ENCODE assay signal across 28 cellular contexts in the genomic region with DNA sequence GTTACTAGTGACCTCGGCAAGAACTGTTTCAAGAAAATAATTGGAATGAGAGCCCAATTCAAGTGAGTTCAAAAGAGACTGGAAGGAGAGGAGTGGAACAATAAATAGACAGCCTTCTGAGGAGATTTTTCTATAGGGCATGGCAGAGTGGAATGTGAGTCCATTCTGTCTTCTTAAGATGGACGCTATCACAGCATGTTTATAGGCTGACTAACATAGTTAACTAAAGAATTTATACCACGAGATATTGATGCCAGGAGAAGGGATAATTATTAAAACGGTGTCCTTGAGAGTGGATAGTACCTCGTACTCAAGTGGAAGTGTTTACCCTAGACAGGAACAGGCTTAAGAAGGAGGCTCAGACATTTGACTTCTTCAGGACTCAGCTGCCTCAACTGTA.
DNase-seq lines count a peak whose midpoint lies in the region; ATAC-seq and TF ChIP-seq lines count a peak whose summit lies in the region.
"Had no signal": no experiment of that assay in that cellular context is flagged by ENCODE, and none has a peak within 500 bp of the region (broad histone marks: within the 10 kb centered on the region; RNA-seq: fewer than 3 reads in every experiment).

No MANE protein-coding gene starts in this region.

- H3K9me3 Mint-ChIP-seq in Caco-2 (ENCODE audit: unreplicated experiment) (no peaks in the 10 kb centered on the region), immature natural killer cell (no peaks in the 10 kb centered on the region)
- H3K9me3 Mint-ChIP-seq: activated CD4-positive, alpha-beta T cell treated with anti-CD3 and anti-CD28 coated beads, Interleukin-2, amount 10 ng/mL, durations not matched to agents 24 days and 14 days; activated T-cell treated with anti-CD3 and anti-CD28 coated beads, Interleukin-2, amount 50 U/mL, for 4 hours; stimulated activated naive CD8-positive, alpha-beta T cell treated with anti-CD3 and anti-CD28 coated beads, Interleukin-15, amount 100 ng/mL, for 72 hours had no signal

- no peak for ATAC-seq in HG02642 (IDR thresholded peaks at IDR 0.05; ENCODE audit: poor library complexity, unreplicated experiment)
- ATAC-seq: activated T-cell treated with anti-CD3 and anti-CD28 coated beads, Interleukin-2, amount 50 U/mL, for 4 hours; foreskin keratinocyte; heart left ventricle; left colon; Panc1; stimulated activated naive CD8-positive, alpha-beta T cell treated with anti-CD3 and anti-CD28 coated beads, Interleukin-15, amount 100 ng/mL, for 72 hours had no signal

- DNase-seq in Caco-2 (no peak), hepatocyte (ENCODE audit: low spot score) (no peak), renal cortical epithelial cell (ENCODE audit: low read depth) (peak; percentile 43), immature natural killer cell (no peak)
- no peak for DNase-seq in activated effector memory CD4-positive, alpha-beta T cell treated with anti-CD3 and anti-CD28 coated beads, Interleukin-2, amount 50 U/mL, for 16 hours
- DNase-seq in activated T-cell treated with anti-CD3 and anti-CD28 coated beads, Interleukin-2, amount 50 U/mL, for 1 hour: no peak
- DNase-seq: activated CD4-positive, alpha-beta T cell treated with anti-CD3 and anti-CD28 coated beads, Interleukin-2, amount 10 ng/mL, durations not matched to agents 24 days and 14 days; activated T-cell treated with anti-CD3 and anti-CD28 coated beads, Interleukin-2, amount 50 U/mL, for 4 hours; DMS53; effector memory CD4-positive, alpha-beta T cell; foreskin keratinocyte; heart left ventricle; left colon; mesendoderm; NCI-H1694; NCI-H2171; NCI-H524; NK-92 treated with Interleukin-12 subunit alpha and Interleukin-12 subunit beta, amount 100 ng/mL, for 24 hours; nucleus accumbens; SIG-M5; stimulated activated CD8-positive, alpha-beta memory T cell treated with anti-CD3 and anti-CD28 coated beads, Interleukin-4, amount 100 ng/mL, for 48 hours; stimulated activated naive CD8-positive, alpha-beta T cell treated with anti-CD3 and anti-CD28 coated beads, Interleukin-15, amount 100 ng/mL, for 72 hours; tibial artery had no signal

- H3K4me2 ChIP-seq in OCI-LY3 (ENCODE audit: low read length): no peak overlapping the region
- peak overlapping the region; percentile 10 for H3K4me2 ChIP-seq in hepatocyte
- H3K4me2 ChIP-seq: BLaER1 had no signal

- no peaks in the 10 kb centered on the region for H3K36me3 ChIP-seq in Caco-2 (ENCODE audit: control insufficient read depth, insufficient read depth, low read length)
- no peaks in the 10 kb centered on the region for H3K36me3 ChIP-seq in OCI-LY3 (replicated peaks; ENCODE audit: low read depth, low read length)
- no peaks in the 10 kb centered on the region for H3K36me3 ChIP-seq in hepatocyte (replicated peaks; ENCODE audit: insufficient read depth, low read depth)
- H3K36me3 ChIP-seq: BLaER1, heart left ventricle, tibial artery had no signal

- H3K4me1 Mint-ChIP-seq in Caco-2 (ENCODE audit: low read depth, unreplicated experiment) (peaks cover 8% of the 10 kb centered on the region), immature natural killer cell (no peaks in the 10 kb centered on the region)
- H3K4me1 Mint-ChIP-seq: activated CD4-positive, alpha-beta T cell treated with anti-CD3 and anti-CD28 coated beads, Interleukin-2, amount 10 ng/mL, durations not matched to agents 24 days and 14 days; stimulated activated naive CD8-positive, alpha-beta T cell treated with anti-CD3 and anti-CD28 coated beads, Interleukin-15, amount 100 ng/mL, for 72 hours had no signal

- BruUV-seq in Caco-2 (replicated peaks; lab: Mats Ljungman, UMichigan): no TSS peak

- H3K4me3 ChIP-seq in Caco-2 (ENCODE audit: low read depth, low read length): no peak overlapping the region
- H3K4me3 ChIP-seq in OCI-LY3 (ENCODE audit: low read length): no peak overlapping the region
- no peak overlapping the region for H3K4me3 ChIP-seq in hepatocyte
- H3K4me3 ChIP-seq: BLaER1, heart left ventricle, skin epidermis, tibial artery had no signal

- H2AFZ ChIP-seq in OCI-LY3 (ENCODE audit: low read depth, low read length): 0 out of 2 replicates have a peak overlapping the region, but pooled peaks have one; percentile 36
- H2AFZ ChIP-seq in hepatocyte: no peak overlapping the region

- H3K9me2 ChIP-seq in hepatocyte (replicated peaks; ENCODE audit: insufficient read depth): no peaks in the 10 kb centered on the region

- H3K27ac Mint-ChIP-seq in Caco-2 (ENCODE audit: unreplicated experiment) (peak overlapping the region; percentile 11), immature natural killer cell (no peak overlapping the region)
- H3K27ac Mint-ChIP-seq: activated CD4-positive, alpha-beta T cell treated with anti-CD3 and anti-CD28 coated beads, Interleukin-2, amount 10 ng/mL, durations not matched to agents 24 days and 14 days; stimulated activated naive CD8-positive, alpha-beta T cell treated with anti-CD3 and anti-CD28 coated beads, Interleukin-15, amount 100 ng/mL, for 72 hours had no signal

- H3K4me3 Mint-ChIP-seq in Caco-2 (ENCODE audit: unreplicated experiment): no peak overlapping the region
- H3K4me3 Mint-ChIP-seq in immature natural killer cell: no peak overlapping the region
- H3K4me3 Mint-ChIP-seq: activated CD4-positive, alpha-beta T cell treated with anti-CD3 and anti-CD28 coated beads, Interleukin-2, amount 10 ng/mL, durations not matched to agents 24 days and 14 days; activated T-cell treated with anti-CD3 and anti-CD28 coated beads, Interleukin-2, amount 50 U/mL, for 4 hours; stimulated activated naive CD8-positive, alpha-beta T cell treated with anti-CD3 and anti-CD28 coated beads, Interleukin-15, amount 100 ng/mL, for 72 hours had no signal

- H3K36me3 Mint-ChIP-seq in Caco-2 (ENCODE audit: insufficient read depth, unreplicated experiment) (no peaks in the 10 kb centered on the region), immature natural killer cell (no peaks in the 10 kb centered on the region)

- H3K79me2 ChIP-seq in OCI-LY3 (ENCODE audit: low read length): no peaks in the 10 kb centered on the region
- no peaks in the 10 kb centered on the region for H3K79me2 ChIP-seq in hepatocyte

- POLR2A ChIA-PET in Caco-2 (lab: Charles Lee): no interaction called here

- H3K4me1 ChIP-seq in Caco-2 (no peaks in the 10 kb centered on the region), OCI-LY3 (ENCODE audit: low read length) (peaks cover 21% of the 10 kb centered on the region), hepatocyte (ENCODE audit: insufficient read depth) (peaks cover 5% of the 10 kb centered on the region)
- H3K4me1 ChIP-seq: BLaER1, foreskin keratinocyte, heart left ventricle, tibial artery had no signal

- intact Hi-C loops in Caco-2 (cut with micrococcal nuclease; ENCODE audit: unreplicated experiment): no loop called here

- H3K9ac ChIP-seq in OCI-LY3 (ENCODE audit: low read length): no peak overlapping the region
- H3K9ac ChIP-seq: BLaER1 had no signal

- 69% methylated on average over 5 of the region's 5 CpGs for WGBS in hepatocyte (ENCODE audit: low lambda C conversion rate, missing lambda C conversion rate)

- H3K27ac ChIP-seq in OCI-LY3 (ENCODE audit: low read length) (no peak overlapping the region), hepatocyte (peak overlapping the region; percentile 87)
- H3K27ac ChIP-seq: BLaER1, foreskin keratinocyte, heart left ventricle, skin epidermis, tibial artery had no signal

- CTCF ChIA-PET in Caco-2 (lab: Charles Lee): no interaction called here

- H4K20me1 ChIP-seq in OCI-LY3 (ENCODE audit: insufficient read depth, low read length): no peaks in the 10 kb centered on the region
- H4K20me1 ChIP-seq in hepatocyte (ENCODE audit: insufficient read depth, poor library complexity, severe bottlenecking): no peaks in the 10 kb centered on the region
- H4K20me1 ChIP-seq: BLaER1 had no signal

- H3K9me3 ChIP-seq in Caco-2: no peaks in the 10 kb centered on the region
- no peaks in the 10 kb centered on the region for H3K9me3 ChIP-seq in OCI-LY3 (ENCODE audit: insufficient read depth, low read length)
- H3K9me3 ChIP-seq in hepatocyte (ENCODE audit: low read depth): no peaks in the 10 kb centered on the region
- H3K9me3 ChIP-seq: BLaER1, heart left ventricle, tibial artery had no signal

- TF ChIP-seq CTCF in Caco-2 (IDR thresholded peaks at IDR 0.05; ENCODE audit: insufficient read depth in 1 of 2, low read depth in 1 of 2, low read length in 1 of 2, severe bottlenecking in 1 of 2, unreplicated experiment in 1 of 2) (no peak), OCI-LY3 (IDR thresholded peaks at IDR 0.05; ENCODE audit: low read depth, low read length) (no peak), hepatocyte (IDR thresholded peaks at IDR 0.05; ENCODE audit: poor library complexity) (no peak)

- H3K27me3 ChIP-seq in Caco-2 (replicated peaks; ENCODE audit: control insufficient read depth, insufficient read depth, low read length): no peaks in the 10 kb centered on the region
- H3K27me3 ChIP-seq in OCI-LY3 (ENCODE audit: low read depth, low read length): no peaks in the 10 kb centered on the region
- H3K27me3 ChIP-seq in hepatocyte: no peaks in the 10 kb centered on the region
- H3K27me3 ChIP-seq: BLaER1, heart left ventricle had no signal

- H3K27me3 Mint-ChIP-seq in Caco-2 (ENCODE audit: insufficient read depth, unreplicated experiment) (no peaks in the 10 kb centered on the region), immature natural killer cell (ENCODE audit: low read depth in 3 of 3) (peaks cover 0 to 4% (median 2%) of the 10 kb centered on the region in 3 donors)
